ENCODE assay signal across 12 cellular contexts in the genomic region with DNA sequence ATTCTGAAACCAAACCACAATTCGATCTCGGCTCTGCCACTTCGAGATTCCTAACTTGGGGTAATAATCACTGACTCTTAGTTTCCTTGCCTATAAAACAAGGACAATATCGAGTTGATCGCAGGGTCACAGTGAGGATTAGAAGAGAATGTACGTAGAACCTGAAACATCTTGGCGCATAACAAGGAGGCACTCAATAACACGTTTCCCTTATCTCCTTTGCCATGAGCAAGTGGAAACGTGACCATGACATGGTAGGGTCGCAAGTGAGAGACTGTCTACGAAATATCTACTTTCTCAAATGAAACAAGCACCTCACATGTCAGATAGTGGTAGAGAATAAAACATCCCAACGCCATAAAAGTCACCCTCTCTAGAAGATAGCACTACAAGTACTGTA. TPM values are rescaled to one million over a fixed set of nuclear protein-coding genes. Genes with fewer than 3 reads are reported as not detected.
DNase-seq lines count a peak whose midpoint lies in the region; ATAC-seq, FAIRE-seq and TF ChIP-seq lines count a peak whose summit lies in the region.
"Had no signal": no experiment of that assay in that cellular context is flagged by ENCODE, and none has a peak within 500 bp of the region (broad histone marks: within the 10 kb centered on the region; RNA-seq: fewer than 3 reads in every experiment).

No MANE protein-coding gene starts in this region.

- DNase-seq in H54 (ENCODE audit: insufficient read length, low spot score) (no peak), SK-N-MC (ENCODE audit: low read depth, low spot score) (no peak), epithelial cell of esophagus (ENCODE audit: low read depth) (no peak), progenitor cell of endocrine pancreas (ENCODE audit: low spot score, unreplicated experiment) (no peak), cerebellar cortex (ENCODE audit: low spot score) (no peak)
- DNase-seq: activated CD4-positive, CD25-positive, alpha-beta regulatory T cell; cerebellar nuclear complex; kidney glomerular epithelial cell; NCI-H510A treated with DMSO at 0.1 percent for 48 hours had no signal

- no peaks in the 10 kb centered on the region for H3K9me3 Mint-ChIP-seq in progenitor cell of endocrine pancreas (ENCODE audit: low read depth)

- peaks cover 31% of the 10 kb centered on the region for H3K4me1 Mint-ChIP-seq in progenitor cell of endocrine pancreas (ENCODE audit: low read depth)

- peak; percentile 82 for FAIRE-seq in H54 (lab: Jason Lieb, UNC)

- H3K4me3 ChIP-seq in SK-N-MC, result peak overlapping the region; percentile 96
- H3K4me3 ChIP-seq in epithelial cell of esophagus (ENCODE audit: low read length), result peak overlapping the region; percentile 74

- peaks cover 3% of the 10 kb centered on the region for H3K36me3 Mint-ChIP-seq in progenitor cell of endocrine pancreas (ENCODE audit: insufficient read depth)

- no peak overlapping the region for H3K27ac ChIP-seq in SK-N-MC
- H3K27ac ChIP-seq: HL-60 had no signal

- H3K36me3 ChIP-seq in SK-N-MC (ENCODE audit: insufficient read depth, low read length), result 0 out of 2 replicates have a peak, but pooled peaks cover 10% of the 10 kb centered on the region

- peak overlapping the region; percentile 91 for H3K9ac ChIP-seq in SK-N-MC (ENCODE audit: insufficient read length)

- TF ChIP-seq POLR2A in H54 (IDR thresholded peaks at IDR 0.05; ENCODE audit: low read depth, low read length), result no peak

- ATAC-seq in HG03442 (IDR thresholded peaks at IDR 0.05; ENCODE audit: unreplicated experiment) (no peak), HG02588 (IDR thresholded peaks at IDR 0.05; ENCODE audit: unreplicated experiment) (no peak)

- H3K27ac Mint-ChIP-seq in progenitor cell of endocrine pancreas, result peak overlapping the region; percentile 14

- H3K4me3 Mint-ChIP-seq in progenitor cell of endocrine pancreas (ENCODE audit: low read depth), result peak overlapping the region; percentile 82

- H3K27me3 Mint-ChIP-seq in progenitor cell of endocrine pancreas, result no peaks in the 10 kb centered on the region

- no peaks in the 10 kb centered on the region for H3K9me3 ChIP-seq in SK-N-MC (ENCODE audit: low read depth, low read length)

- no peak for TF ChIP-seq CTCF in epithelial cell of esophagus (IDR thresholded peaks at IDR 0.05; ENCODE audit: insufficient read depth, low read depth, low read length, missing control alignments)
- no peak for TF ChIP-seq CTCF in progenitor cell of endocrine pancreas (IDR thresholded peaks at IDR 0.05; ENCODE audit: unreplicated experiment)

RNA-seq across cellular contexts. Expression of gene DICER1, which starts 2.3 kb away (rescaled TPM):
- 118 and 127 TPM in 2 replicates for total RNA-seq in progenitor cell of endocrine pancreas
